In the genomic region with DNA sequence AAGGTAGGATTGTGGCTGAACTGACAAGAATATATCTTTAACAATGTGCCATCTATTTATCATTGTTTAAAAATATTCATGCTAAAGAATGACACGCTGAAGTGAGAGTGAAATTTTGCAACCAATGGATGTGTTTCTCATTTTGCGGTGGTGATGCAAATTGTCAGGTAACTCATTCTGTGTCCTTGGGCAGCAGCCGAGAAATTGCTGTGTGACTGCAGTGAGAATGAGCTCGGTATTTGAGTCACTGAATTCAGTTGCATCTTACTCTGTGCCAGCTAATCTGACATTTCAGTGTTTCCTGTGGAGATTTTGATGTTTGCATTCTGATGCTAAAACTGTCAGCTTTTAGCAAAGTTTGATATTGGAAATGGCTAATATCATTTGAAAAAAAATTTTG, we compare ENCODE assay signal across 9 cellular contexts. TPM values are rescaled to one million over a fixed set of nuclear protein-coding genes. Genes with fewer than 3 reads are reported as not detected.
DNase-seq lines count a peak whose midpoint lies in the region; ATAC-seq, FAIRE-seq and TF ChIP-seq lines count a peak whose summit lies in the region.
"Had no signal": no experiment of that assay in that cellular context is flagged by ENCODE, and none has a peak within 500 bp of the region (broad histone marks: within the 10 kb centered on the region; RNA-seq: fewer than 3 reads in every experiment).

No MANE protein-coding gene starts in this region.

- no peak for FAIRE-seq in RCC 7860 (lab: Jason Lieb, UNC)

- in situ Hi-C loops in GM13976 (cut with MboI; ENCODE audit: low sequenced_read_pairs, unreplicated experiment) = no loop called here

- peak overlapping the region in 1 of 2 donors; percentile 30 for H3K4me3 Mint-ChIP-seq in effector memory CD8-positive, alpha-beta T cell

- peak; percentile 61 for DNase-seq in GM13976 (ENCODE audit: low spot score)
- DNase-seq in NCI-H526 treated with DMSO at 0.1 percent for 48 hours (lab: John Stamatoyannopoulos, UW) = peak; percentile 26
- DNase-seq in effector memory CD8-positive, alpha-beta T cell = no peak
- no peak for DNase-seq in SJCRH30
- no peak for DNase-seq in testis
- DNase-seq in RCC 7860 (ENCODE audit: low spot score) = no peak
- DNase-seq in NCI-H187 treated with DMSO at 0.1 percent for 48 hours (lab: John Stamatoyannopoulos, UW) = no peak

- no peak for TF ChIP-seq POLR2A in testis (IDR thresholded peaks at IDR 0.05)

- TF ChIP-seq CTCF in GM13976 (IDR thresholded peaks at IDR 0.05; ENCODE audit: borderline replicate concordance, control extremely low read depth, extremely low read depth, insufficient read depth, missing control alignments) = no peak
- no peak for TF ChIP-seq CTCF in testis (IDR thresholded peaks at IDR 0.05)

- no peaks in the 10 kb centered on the region for H3K4me1 ChIP-seq in SJCRH30
- peaks cover 5% of the 10 kb centered on the region for H3K4me1 ChIP-seq in testis

- H3K4me1 Mint-ChIP-seq in effector memory CD8-positive, alpha-beta T cell (ENCODE audit: low read depth in 2 of 2) = peaks cover 42 to 65% of the 10 kb centered on the region in 2 donors

- H3K36me3 Mint-ChIP-seq in effector memory CD8-positive, alpha-beta T cell (ENCODE audit: insufficient read depth) = peaks cover 7% of the 10 kb centered on the region

- H3K9me3 ChIP-seq in SJCRH30 (replicated peaks) (no peaks in the 10 kb centered on the region), testis (no peaks in the 10 kb centered on the region)

- H3K27ac ChIP-seq in SJCRH30 (no peak overlapping the region), testis (no peak overlapping the region)

- 55 to 76% methylated on average over 4 of the region's 4 CpGs for WGBS in testis, 2 donors

- intact Hi-C loops in testis (cut with DNase I; ENCODE audit: low total_unique reads) = no loop called here

- H3K36me3 ChIP-seq in SJCRH30 (no peaks in the 10 kb centered on the region; the same call in 1 of the 2 replicates), testis (ENCODE audit: low read depth, missing control alignments) (no peaks in the 10 kb centered on the region)

- peak overlapping the region in 1 of 2 donors; percentile 74 for H3K27ac Mint-ChIP-seq in effector memory CD8-positive, alpha-beta T cell

- no peak overlapping the region for H3K4me3 ChIP-seq in SJCRH30
- no peak overlapping the region for H3K4me3 ChIP-seq in testis

- no peaks in the 10 kb centered on the region for H3K9me3 Mint-ChIP-seq in effector memory CD8-positive, alpha-beta T cell

- H3K27me3 Mint-ChIP-seq in effector memory CD8-positive, alpha-beta T cell = no peaks in the 10 kb centered on the region

- H3K27me3 ChIP-seq in SJCRH30 (no peaks in the 10 kb centered on the region), testis (no peaks in the 10 kb centered on the region)

- ATAC-seq in GM21576 (IDR thresholded peaks at IDR 0.05; ENCODE audit: unreplicated experiment) = peak; percentile 97
- ATAC-seq in effector memory CD8-positive, alpha-beta T cell (replicated peaks) = peak; percentile 55
- ATAC-seq: Panc1 had no signal

RNA-seq across cellular contexts. Expression of a gene that starts 28.1 kb away (rescaled TPM):
- 39.9 and 46.1 TPM in 2 replicates for total RNA-seq in SJCRH30 (2014; rRNA removed; shearing (Covaris generic))
- total RNA-seq in testis = 10 to 100 TPM; 20.1 to 23.4 TPM
- polyA plus RNA-seq in testis (ENCODE audit: insufficient read depth, low read depth, low replicate concordance) = 7.7 TPM

Comparison
In these comparisons a context has a peak if more than half of its experiments do, and no peak if none do; other contexts are left out.
1. DNase-seq: peak in GM13976 (single experiment) and NCI-H526 treated with DMSO at 0.1 percent for 48 hours (single experiment); none in effector memory CD8-positive, alpha-beta T cell (0 of 3), SJCRH30 (0 of 2), testis (single experiment), RCC 7860 (single experiment) and NCI-H187 treated with DMSO at 0.1 percent for 48 hours (single experiment).